1 cellular context compared by ENCODE assay signal in genomic region chr10:30392564-30392990, GRCh38.
TF ChIP-seq lines count a peak whose summit lies in the region.

No MANE protein-coding gene starts in this region.

TF ChIP-seq in K562, 482 proteins besides CTCF, POLR2A, EP300 and RAD21 (continued from another document):
- TF ChIP-seq RBM14 (IDR thresholded peaks at IDR 0.05; ENCODE audit: borderline replicate concordance, insufficient read depth, low read depth, low read length): no peak
